In genomic region chr11:65720237-65720934, GRCh38 we compare ENCODE assay signal across 1 cellular context.
TF ChIP-seq lines count a peak whose summit lies in the region.

RNASEH2C (minus strand) TSS chr11:65720798; CDS start chr11:65720758, 40 bp downstream.

TF ChIP-seq in HepG2, 621 proteins besides CTCF, POLR2A, EP300 and RAD21 (continued from another document):
- TF ChIP-seq, protein P1, sequence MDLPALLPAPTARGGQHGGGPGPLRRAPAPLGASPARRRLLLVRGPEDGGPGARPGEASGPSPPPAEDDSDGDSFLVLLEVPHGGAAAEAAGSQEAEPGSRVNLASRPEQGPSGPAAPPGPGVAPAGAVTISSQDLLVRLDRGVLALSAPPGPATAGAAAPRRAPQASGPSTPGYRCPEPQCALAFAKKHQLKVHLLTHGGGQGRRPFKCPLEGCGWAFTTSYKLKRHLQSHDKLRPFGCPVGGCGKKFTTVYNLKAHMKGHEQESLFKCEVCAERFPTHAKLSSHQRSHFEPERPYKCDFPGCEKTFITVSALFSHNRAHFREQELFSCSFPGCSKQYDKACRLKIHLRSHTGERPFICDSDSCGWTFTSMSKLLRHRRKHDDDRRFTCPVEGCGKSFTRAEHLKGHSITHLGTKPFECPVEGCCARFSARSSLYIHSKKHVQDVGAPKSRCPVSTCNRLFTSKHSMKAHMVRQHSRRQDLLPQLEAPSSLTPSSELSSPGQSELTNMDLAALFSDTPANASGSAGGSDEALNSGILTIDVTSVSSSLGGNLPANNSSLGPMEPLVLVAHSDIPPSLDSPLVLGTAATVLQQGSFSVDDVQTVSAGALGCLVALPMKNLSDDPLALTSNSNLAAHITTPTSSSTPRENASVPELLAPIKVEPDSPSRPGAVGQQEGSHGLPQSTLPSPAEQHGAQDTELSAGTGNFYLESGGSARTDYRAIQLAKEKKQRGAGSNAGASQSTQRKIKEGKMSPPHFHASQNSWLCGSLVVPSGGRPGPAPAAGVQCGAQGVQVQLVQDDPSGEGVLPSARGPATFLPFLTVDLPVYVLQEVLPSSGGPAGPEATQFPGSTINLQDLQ (CRISPR knock-in tag; IDR thresholded peaks at IDR 0.05), result no peak
- peak; percentile 44; the same call in 1 of the 2 replicates for TF ChIP-seq NFYC (CRISPR knock-in tag; IDR thresholded peaks at IDR 0.05)
